In genomic region chr6:42781811-42782688, GRCh38 we compare ENCODE assay signal across 8 cellular contexts. TPM values are rescaled to one million over a fixed set of nuclear protein-coding genes. Genes with fewer than 3 reads are reported as not detected.
DNase-seq lines count a peak whose midpoint lies in the region; ATAC-seq, FAIRE-seq and TF ChIP-seq lines count a peak whose summit lies in the region.

A gene with protein sequence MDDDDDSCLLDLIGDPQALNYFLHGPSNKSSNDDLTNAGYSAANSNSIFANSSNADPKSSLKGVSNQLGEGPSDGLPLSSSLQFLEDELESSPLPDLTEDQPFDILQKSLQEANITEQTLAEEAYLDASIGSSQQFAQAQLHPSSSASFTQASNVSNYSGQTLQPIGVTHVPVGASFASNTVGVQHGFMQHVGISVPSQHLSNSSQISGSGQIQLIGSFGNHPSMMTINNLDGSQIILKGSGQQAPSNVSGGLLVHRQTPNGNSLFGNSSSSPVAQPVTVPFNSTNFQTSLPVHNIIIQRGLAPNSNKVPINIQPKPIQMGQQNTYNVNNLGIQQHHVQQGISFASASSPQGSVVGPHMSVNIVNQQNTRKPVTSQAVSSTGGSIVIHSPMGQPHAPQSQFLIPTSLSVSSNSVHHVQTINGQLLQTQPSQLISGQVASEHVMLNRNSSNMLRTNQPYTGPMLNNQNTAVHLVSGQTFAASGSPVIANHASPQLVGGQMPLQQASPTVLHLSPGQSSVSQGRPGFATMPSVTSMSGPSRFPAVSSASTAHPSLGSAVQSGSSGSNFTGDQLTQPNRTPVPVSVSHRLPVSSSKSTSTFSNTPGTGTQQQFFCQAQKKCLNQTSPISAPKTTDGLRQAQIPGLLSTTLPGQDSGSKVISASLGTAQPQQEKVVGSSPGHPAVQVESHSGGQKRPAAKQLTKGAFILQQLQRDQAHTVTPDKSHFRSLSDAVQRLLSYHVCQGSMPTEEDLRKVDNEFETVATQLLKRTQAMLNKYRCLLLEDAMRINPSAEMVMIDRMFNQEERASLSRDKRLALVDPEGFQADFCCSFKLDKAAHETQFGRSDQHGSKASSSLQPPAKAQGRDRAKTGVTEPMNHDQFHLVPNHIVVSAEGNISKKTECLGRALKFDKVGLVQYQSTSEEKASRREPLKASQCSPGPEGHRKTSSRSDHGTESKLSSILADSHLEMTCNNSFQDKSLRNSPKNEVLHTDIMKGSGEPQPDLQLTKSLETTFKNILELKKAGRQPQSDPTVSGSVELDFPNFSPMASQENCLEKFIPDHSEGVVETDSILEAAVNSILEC (plus strand): TSS chr6:42782052. CDS start chr6:42822023, 39,971 bp downstream.

- no peaks in the 10 kb centered on the region; the same call in 1 of the 2 replicates for H3K9me3 ChIP-seq in AG04450 (ENCODE audit: control insufficient read depth, insufficient read depth, low read length)

- CTCF ChIA-PET in AG04450 (lab: Charles Lee): interaction anchor here (0.7 kb wide), 2 partner anchors 72 to 120 kb away, joined by 4 to 6 read pairs; no protein-coding TSS in a partner anchor

- H3K27ac Mint-ChIP-seq in activated CD4-positive, alpha-beta T cell treated with anti-CD3 and anti-CD28 coated beads, Interleukin-2, amount 10 ng/mL, durations not matched to agents 24 days and 14 days: peak within 1 kb of the TSS; percentile 96

- H3K4me1 Mint-ChIP-seq in activated CD4-positive, alpha-beta T cell treated with anti-CD3 and anti-CD28 coated beads, Interleukin-2, amount 10 ng/mL, durations not matched to agents 24 days and 14 days: peaks cover 35% of the 10 kb centered on the region

- POLR2A ChIA-PET in AG04450 (lab: Yijun Ruan, JAX): interaction anchor here (0.5 to 3.5 kb wide), 35 partner anchors 9 to 1036 kb away, joined by 3 to 135 read pairs (median 5); partner anchors contain the start of genes RPL7L1 and TBCC

- no peak for TF ChIP-seq CTCF in AG04450 (IDR thresholded peaks at IDR 0.05; ENCODE audit: low read depth, low read length)

- TF ChIP-seq POLR2A in H54 (IDR thresholded peaks at IDR 0.05; ENCODE audit: low read depth, low read length): 0 out of 2 replicates have a peak, but pooled peaks have one; percentile 30

- peaks cover 19% of the 10 kb centered on the region for H3K36me3 Mint-ChIP-seq in activated CD4-positive, alpha-beta T cell treated with anti-CD3 and anti-CD28 coated beads, Interleukin-2, amount 10 ng/mL, durations not matched to agents 24 days and 14 days (ENCODE audit: low read depth)

- peak within 1 kb of the TSS; percentile 87 for H3K4me3 Mint-ChIP-seq in activated CD4-positive, alpha-beta T cell treated with anti-CD3 and anti-CD28 coated beads, Interleukin-2, amount 10 ng/mL, durations not matched to agents 24 days and 14 days

- peak within 1 kb of the TSS; percentile 96 for H3K27ac ChIP-seq in AG04450 (ENCODE audit: low read depth, low read length)
- H3K27ac ChIP-seq in cingulate gyrus (ENCODE audit: low read depth, low read length): peak within 1 kb of the TSS; percentile 99

- DNase-seq in AG04450 (ENCODE audit: low read depth, low spot score): peak; percentile 59
- peak; percentile 71 for DNase-seq in H54 (ENCODE audit: insufficient read length, low spot score)
- DNase-seq in NCI-H510A treated with DMSO at 0.1 percent for 48 hours (lab: John Stamatoyannopoulos, UW): peak; percentile 68
- peak; percentile 93 for DNase-seq in activated CD4-positive, alpha-beta T cell treated with anti-CD3 and anti-CD28 coated beads, Interleukin-2, amount 10 ng/mL, durations not matched to agents 24 days and 14 days
- peak; percentile 58 to 72 for DNase-seq in left colon
- peak; percentile 35 to 67 for DNase-seq in stimulated activated CD4-positive, alpha-beta T cell treated with anti-CD3 and anti-CD28 coated beads, Interleukin-1b, Interleukin-23, amount 100 ng/mL, for 1 hour (ENCODE audit: low read depth in 2 of 2)

- no peaks in the 10 kb centered on the region for H3K27me3 ChIP-seq in AG04450 (ENCODE audit: control insufficient read depth, insufficient read depth, low read length)

- intact Hi-C loops in activated CD4-positive, alpha-beta T cell treated with anti-CD3 and anti-CD28 coated beads, Interleukin-2, amount 10 ng/mL, durations not matched to agents 24 days and 14 days (cut with micrococcal nuclease): loop anchor here (1.0 to 2.0 kb wide), 3 partner anchors 11 to 109 kb away; partner anchors contain the start of gene TBCC
- intact Hi-C loops in left colon (cut with DNase I, micrococcal nuclease): no loop called here

- peak; percentile 24 for ATAC-seq in left colon
- no peak for ATAC-seq in GM21423 (IDR thresholded peaks at IDR 0.05; ENCODE audit: unreplicated experiment)

- H3K27me3 Mint-ChIP-seq in activated CD4-positive, alpha-beta T cell treated with anti-CD3 and anti-CD28 coated beads, Interleukin-2, amount 10 ng/mL, durations not matched to agents 24 days and 14 days: no peaks in the 10 kb centered on the region

- no peak for FAIRE-seq in H54 (lab: Jason Lieb, UNC)

- H3K4me3 ChIP-seq in AG04450 (ENCODE audit: low read depth, low read length): peak within 1 kb of the TSS; percentile 81

- H3K9me3 Mint-ChIP-seq in activated CD4-positive, alpha-beta T cell treated with anti-CD3 and anti-CD28 coated beads, Interleukin-2, amount 10 ng/mL, durations not matched to agents 24 days and 14 days: no peaks in the 10 kb centered on the region

RNA-seq across cellular contexts. Expression of the gene that starts here (rescaled TPM):
- polyA plus RNA-seq in AG04450 (2011; rRNA removed): 5.8 and 7.0 TPM in 2 replicates
- polyA minus RNA-seq in AG04450 (2011; rRNA and poly(A)+ RNA removed): 10.1 and 11.9 TPM in 2 replicates
- total RNA-seq in activated CD4-positive, alpha-beta T cell treated with anti-CD3 and anti-CD28 coated beads, Interleukin-2, amount 10 ng/mL, durations not matched to agents 24 days and 14 days: 12.5 and 12.9 TPM in 2 replicates
- 10 to 100 TPM; 20.2 to 20.5 TPM for total RNA-seq in left colon
